In genomic region chr2:189411860-189412259, GRCh38 we compare ENCODE assay signal across 9 cellular contexts. TPM values are rescaled to one million over a fixed set of nuclear protein-coding genes. Genes with fewer than 3 reads are reported as not detected.
DNase-seq lines count a peak whose midpoint lies in the region; ATAC-seq and TF ChIP-seq lines count a peak whose summit lies in the region.
"Had no signal": no experiment of that assay in that cellular context is flagged by ENCODE, and none has a peak within 500 bp of the region (broad histone marks: within the 10 kb centered on the region; RNA-seq: fewer than 3 reads in every experiment).

No MANE protein-coding gene starts in this region.

- H3K27me3 ChIP-seq in heart left ventricle (no peaks in the 10 kb centered on the region), MM.1S (replicated peaks; ENCODE audit: insufficient read depth, low read length) (no peaks in the 10 kb centered on the region)

- H3F3A ChIP-seq in MM.1S (ENCODE audit: insufficient read depth, low read length) = no peaks in the 10 kb centered on the region

- intact Hi-C loops in heart left ventricle (cut with DNase I) = loop anchor here (2.0 to 10.0 kb wide), 9 partner anchors 315 to 1910 kb away; no protein-coding TSS in a partner anchor
- intact Hi-C loops in CD14-positive monocyte (cut with micrococcal nuclease) = loop anchor here (5.0 kb wide), 1 partner anchor 320 kb away; no protein-coding TSS in a partner anchor

- no peaks in the 10 kb centered on the region for H3K36me3 Mint-ChIP-seq in CD14-positive monocyte

- H3K9me2 ChIP-seq in MM.1S (replicated peaks; ENCODE audit: insufficient read depth, low read length) = no peaks in the 10 kb centered on the region

- WGBS in heart left ventricle, 4 donors = 29 to 34% (median 31%) methylated on average over 5 of the region's 5 CpGs

- DNase-seq in DMS114 treated with DMSO at 0.1 percent for 48 hours (lab: John Stamatoyannopoulos, UW; ENCODE audit: unreplicated experiment) (peak; percentile 85), heart left ventricle (no peak), retina (peak; percentile 33), CD14-positive monocyte (ENCODE audit: low spot score) (no peak), occipital lobe (lab: John Stamatoyannopoulos, UW) (no peak), NCI-H774 (lab: John Stamatoyannopoulos, UW) (no peak), MM.1S (no peak)
- DNase-seq: DMS79 had no signal

- no peak overlapping the region for H3K4me2 ChIP-seq in MM.1S (ENCODE audit: low read depth, low read length)

- H3K4me3 Mint-ChIP-seq in CD14-positive monocyte = no peak overlapping the region

- ATAC-seq in SK-N-SH treated with all-trans-retinoic acid at 6 μM for 48 hours = peak; percentile 62
- peak; percentile 61 to 93 (median 74) for ATAC-seq in heart left ventricle

- peaks cover 0 to 19% (median 1%) of the 10 kb centered on the region in 12 donors for H3K4me1 ChIP-seq in heart left ventricle
- no peaks in the 10 kb centered on the region for H3K4me1 ChIP-seq in MM.1S (ENCODE audit: low read length)

- H3K27me3 Mint-ChIP-seq in CD14-positive monocyte (ENCODE audit: low read depth in 3 of 3) = no peaks in the 10 kb centered on the region

- H4K20me1 ChIP-seq in MM.1S (ENCODE audit: insufficient read depth, low read length) = no peaks in the 10 kb centered on the region

- no peaks in the 10 kb centered on the region for H3K36me3 ChIP-seq in heart left ventricle
- no peaks in the 10 kb centered on the region for H3K36me3 ChIP-seq in MM.1S (replicated peaks; ENCODE audit: insufficient read depth, low read length)

- no peak overlapping the region for H3K4me3 ChIP-seq in heart left ventricle
- H3K4me3 ChIP-seq in MM.1S (ENCODE audit: low read length) = no peak overlapping the region

- H3K4me1 Mint-ChIP-seq in CD14-positive monocyte = no peaks in the 10 kb centered on the region

- TF ChIP-seq POLR2A in heart left ventricle (IDR thresholded peaks at IDR 0.05) = no peak

- H3K9me3 ChIP-seq in heart left ventricle (no peaks in the 10 kb centered on the region), MM.1S (replicated peaks; ENCODE audit: insufficient read depth, low read length) (no peaks in the 10 kb centered on the region)

- no peak overlapping the region for H3K27ac Mint-ChIP-seq in CD14-positive monocyte

- no peak overlapping the region for H3K9ac ChIP-seq in MM.1S (ENCODE audit: low read length)

- H3K9me3 Mint-ChIP-seq in CD14-positive monocyte = peaks cover 0 to 6% (median 0%) of the 10 kb centered on the region in 7 donors

- TF ChIP-seq CTCF in heart left ventricle (IDR thresholded peaks at IDR 0.05) (no peak), CD14-positive monocyte (IDR thresholded peaks at IDR 0.05) (no peak), MM.1S (IDR thresholded peaks at IDR 0.05; ENCODE audit: low read length) (no peak)

- H3K27ac ChIP-seq in heart left ventricle (peak overlapping the region in 9 of 12 donors; percentile 2 to 73 (median 44)), MM.1S (ENCODE audit: low read length) (no peak overlapping the region)

- no peak overlapping the region for H2AFZ ChIP-seq in MM.1S (ENCODE audit: low read length)

- no peaks in the 10 kb centered on the region for H3K79me2 ChIP-seq in MM.1S (ENCODE audit: low read length)

TF ChIP-seq in SK-N-SH treated with all-trans-retinoic acid at 6 μM for 48 hours, 23 proteins besides CTCF, POLR2A, EP300 and RAD21:
- TF ChIP-seq ISL1 (CRISPR knock-in tag; IDR thresholded peaks at IDR 0.05) (0 out of 2 replicates have a peak, but pooled peaks have one; percentile 13), ESRRG (CRISPR knock-in tag; IDR thresholded peaks at IDR 0.05) (no peak), TCF4 (CRISPR knock-in tag; IDR thresholded peaks at IDR 0.05; ENCODE audit: borderline replicate concordance) (no peak)

RNA-seq across cellular contexts. Expression of gene WDR75, which starts 29.4 kb away (rescaled TPM):
- total RNA-seq in heart left ventricle (10 to 100 TPM; 11.2 to 22.0 (median 14.9) TPM), occipital lobe (91.9 TPM)
- polyA plus RNA-seq in heart left ventricle (10 to 100 TPM; 10.6 to 18.8 TPM), CD14-positive monocyte (1 to 10 TPM; 3.9 to 5.8 TPM)

Comparison
In these comparisons a context has a peak if more than half of its experiments do, and no peak if none do; other contexts are left out.
1. DNase-seq: peak in DMS114 treated with DMSO at 0.1 percent for 48 hours (single experiment) and retina (single experiment); none in heart left ventricle (0 of 5), CD14-positive monocyte (single experiment), occipital lobe (single experiment), NCI-H774 (single experiment) and MM.1S (single experiment).